Comparison of ENCODE assay signal across 17 cellular contexts in the genomic region with DNA sequence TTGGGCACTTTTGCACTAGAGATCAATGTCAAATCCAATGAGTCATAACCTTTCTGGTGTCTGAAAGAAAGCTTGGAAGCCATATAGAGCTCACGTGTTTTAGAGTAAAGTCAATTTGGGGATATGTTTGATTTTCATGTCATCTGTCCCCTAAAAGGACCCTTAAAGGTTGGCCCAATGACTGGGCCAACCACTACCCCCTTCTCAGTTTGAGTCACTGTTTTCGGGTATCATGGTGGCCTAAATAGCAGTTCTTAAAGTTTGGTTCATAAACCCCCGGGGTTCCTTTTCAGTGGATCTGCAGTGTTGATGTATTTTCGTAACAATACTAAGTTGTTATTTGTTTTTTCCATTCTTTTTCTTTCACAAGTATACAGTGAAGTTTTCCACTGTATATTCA.
A peak's percentile ranks its signal among the peaks of the same experiment; 100 is the strongest.
DNase-seq lines count a peak whose midpoint lies in the region; ATAC-seq and TF ChIP-seq lines count a peak whose summit lies in the region.
"Had no signal": no experiment of that assay in that cellular context is flagged by ENCODE, and none has a peak within 500 bp of the region (broad histone marks: within the 10 kb centered on the region; RNA-seq: fewer than 3 reads in every experiment).

No MANE protein-coding gene starts in this region.

- H3K36me3 ChIP-seq in BLaER1 (peaks cover 22% of the 10 kb centered on the region), KOPT-K1 (ENCODE audit: insufficient read depth, low read length) (peaks cover 36% of the 10 kb centered on the region)

- H3K27ac Mint-ChIP-seq in mesothelial cell of epicardium: peak overlapping the region; percentile 71
- H3K27ac Mint-ChIP-seq: B cell; CD4-positive, alpha-beta T cell; CD8-positive, alpha-beta T cell had no signal

- H3K4me2 ChIP-seq in BLaER1: peak overlapping the region; percentile 92
- H3K4me2 ChIP-seq: A549 had no signal

- no peak overlapping the region for H3K4me3 Mint-ChIP-seq in mesothelial cell of epicardium
- H3K4me3 Mint-ChIP-seq: B cell; CD4-positive, alpha-beta T cell; CD8-positive, alpha-beta T cell had no signal

- H3K27me3 ChIP-seq in BLaER1: no peaks in the 10 kb centered on the region

- H4K20me1 ChIP-seq in BLaER1: no peaks in the 10 kb centered on the region

- peak overlapping the region; percentile 84; the same call in 1 of the 2 replicates for H3K9ac ChIP-seq in BLaER1

- no peak for DNase-seq in mesothelial cell of epicardium (ENCODE audit: low spot score in 2 of 2, unreplicated experiment in 2 of 2)
- no peak for DNase-seq in NCI-H2171 treated with DMSO at 0.1 percent for 48 hours (lab: John Stamatoyannopoulos, UW)
- no peak for DNase-seq in NCI-H2107 treated with DMSO at 0.1 percent for 48 hours (lab: John Stamatoyannopoulos, UW; ENCODE audit: unreplicated experiment)
- DNase-seq: AML-193; Caco-2; Calu3; CD4-positive, alpha-beta T cell; CD8-positive, alpha-beta T cell; DMS79 treated with DMSO at 0.1 percent for 48 hours; GF-D8 had no signal

- peaks cover 1% of the 10 kb centered on the region for H3K9me3 Mint-ChIP-seq in mesothelial cell of epicardium
- H3K9me3 Mint-ChIP-seq: CD4-positive, alpha-beta T cell; CD8-positive, alpha-beta T cell had no signal

- peaks cover 66% of the 10 kb centered on the region for H3K4me1 ChIP-seq in BLaER1
- H3K4me1 ChIP-seq: A549, Caco-2 had no signal

- H3K4me1 Mint-ChIP-seq in mesothelial cell of epicardium: peaks cover 57% of the 10 kb centered on the region

- peaks cover 9% of the 10 kb centered on the region for H3K36me3 Mint-ChIP-seq in mesothelial cell of epicardium
- H3K36me3 Mint-ChIP-seq: CD8-positive, alpha-beta T cell had no signal

- H3K27ac ChIP-seq in BLaER1 (peak overlapping the region; percentile 85), KOPT-K1 (ENCODE audit: low read depth, low read length, poor library complexity, severe bottlenecking) (peak overlapping the region; percentile 57)
- H3K27ac ChIP-seq: 22Rv1, A549, C4-2B had no signal

- peak overlapping the region; percentile 68; the same call in 1 of the 2 replicates for H3K4me3 ChIP-seq in BLaER1
- H3K4me3 ChIP-seq: A549 had no signal

- no peak for TF ChIP-seq CTCF in mesothelial cell of epicardium (IDR thresholded peaks at IDR 0.05; ENCODE audit: unreplicated experiment)

- no peak for ATAC-seq in HG02852 (IDR thresholded peaks at IDR 0.05; ENCODE audit: unreplicated experiment)
- ATAC-seq: A549; CD8-positive, alpha-beta T cell had no signal

- no peaks in the 10 kb centered on the region for H3K27me3 Mint-ChIP-seq in mesothelial cell of epicardium (ENCODE audit: low read depth)
- H3K27me3 Mint-ChIP-seq: CD4-positive, alpha-beta T cell had no signal

- peaks cover 16% of the 10 kb centered on the region; the same call in 1 of the 2 replicates for H3K9me3 ChIP-seq in BLaER1
- H3K9me3 ChIP-seq in KOPT-K1 (ENCODE audit: insufficient read depth, low read length, poor library complexity, severe bottlenecking): peaks cover 19% of the 10 kb centered on the region
- H3K9me3 ChIP-seq: A549, Caco-2 had no signal
